ENCODE assay signal across 19 cellular contexts in genomic region chr4:78379991-78380739, GRCh38.
DNase-seq lines count a peak whose midpoint lies in the region; ATAC-seq, FAIRE-seq and TF ChIP-seq lines count a peak whose summit lies in the region.
"Had no signal": no experiment of that assay in that cellular context is flagged by ENCODE, and none has a peak within 500 bp of the region (broad histone marks: within the 10 kb centered on the region; RNA-seq: fewer than 3 reads in every experiment).

No MANE protein-coding gene starts in this region.

- no peak overlapping the region for H2AFZ ChIP-seq in SK-N-SH (ENCODE audit: low read depth)

- H4K20me1 ChIP-seq in SK-N-SH (ENCODE audit: insufficient read depth), result no peaks in the 10 kb centered on the region

- no peaks in the 10 kb centered on the region for H3K27me3 ChIP-seq in SK-N-SH (ENCODE audit: insufficient read depth)
- H3K27me3 ChIP-seq in SJCRH30, result no peaks in the 10 kb centered on the region
- H3K27me3 ChIP-seq: tibial nerve had no signal

- H3F3A ChIP-seq in SK-N-SH (replicated peaks; ENCODE audit: insufficient read depth), result no peaks in the 10 kb centered on the region

- H3K36me3 ChIP-seq in SK-N-SH (replicated peaks in 1 of 2; ENCODE audit: control insufficient read depth in 1 of 2, insufficient read depth in 2 of 2, low read length in 1 of 2), result peaks cover 16 to 37% of the 10 kb centered on the region in 2 experiments
- H3K36me3 ChIP-seq in kidney (ENCODE audit: control insufficient read depth in 1 of 2, insufficient read depth in 2 of 2, low read length in 2 of 2), result peaks cover 5 to 9% of the 10 kb centered on the region in 2 donors
- peaks cover 44% of the 10 kb centered on the region for H3K36me3 ChIP-seq in SJCRH30

- no peaks in the 10 kb centered on the region for H3K4me1 ChIP-seq in SK-N-SH (ENCODE audit: control insufficient read depth in 1 of 2, insufficient read depth in 2 of 2, low read depth in 1 of 2, low read length in 1 of 2)
- H3K4me1 ChIP-seq in kidney (ENCODE audit: control insufficient read depth in 1 of 2, insufficient read depth in 1 of 2, low read depth in 1 of 2, low read length in 2 of 2), result peaks cover 5 to 10% of the 10 kb centered on the region in 2 donors
- no peaks in the 10 kb centered on the region for H3K4me1 ChIP-seq in SJCRH30
- H3K4me1 ChIP-seq: tibial nerve had no signal

- 88% methylated on average over 4 of the region's 4 CpGs for WGBS in SK-N-SH (ENCODE audit: low lambda C conversion rate)

- no peak for TF ChIP-seq RAD21 in SK-N-SH (IDR thresholded peaks at IDR 0.05; ENCODE audit: low read length)

- CTCF ChIA-PET in SK-N-SH (lab: Yijun Ruan, JAX), result no interaction called here

- H3K9ac ChIP-seq in SK-N-SH (no peak overlapping the region), kidney (ENCODE audit: low read length in 2 of 2) (no peak overlapping the region)

- H3K79me2 ChIP-seq in SK-N-SH (ENCODE audit: insufficient read depth), result no peaks in the 10 kb centered on the region

- FAIRE-seq in kidney (lab: Jason Lieb, UNC), result peak; percentile 55

- no peaks in the 10 kb centered on the region for H3K9me3 ChIP-seq in SK-N-SH
- H3K9me3 ChIP-seq in kidney (ENCODE audit: control insufficient read depth in 1 of 2, low read length in 2 of 2), result no peaks in the 10 kb centered on the region
- no peaks in the 10 kb centered on the region for H3K9me3 ChIP-seq in SJCRH30 (replicated peaks)
- H3K9me3 ChIP-seq: tibial nerve had no signal

- POLR2A ChIA-PET in SK-N-SH (lab: Yijun Ruan, JAX), result no interaction called here

- DNase-seq in SK-N-SH (no peak), astrocyte of the hippocampus (ENCODE audit: low read depth, low spot score) (peak; percentile 69), kidney (no peak), SK-N-DZ (ENCODE audit: low spot score) (no peak), SJCRH30 (no peak)
- DNase-seq in central memory CD4-positive, alpha-beta T cell, result no peak
- DNase-seq: 8988T; CD8-positive, alpha-beta T cell; NCI-H187; NCI-H526 treated with DMSO at 0.1 percent for 48 hours; retina; stimulated activated CD4-positive, alpha-beta T cell treated with anti-CD3 and anti-CD28 coated beads, Interleukin-2, amount 100 ng/mL, for 48 hours; T-helper 2 cell had no signal

- no peak overlapping the region for H3K4me2 ChIP-seq in SK-N-SH

- TF ChIP-seq CTCF in SK-N-SH (IDR thresholded peaks at IDR 0.05) (no peak), kidney (IDR thresholded peaks at IDR 0.05; ENCODE audit: borderline replicate concordance, extremely low read depth, insufficient read depth) (no peak)

- H3K4me3 ChIP-seq in SK-N-SH (ENCODE audit: low read depth in 2 of 2, low read length in 1 of 2) (no peak overlapping the region), kidney (ENCODE audit: low read length in 2 of 2) (no peak overlapping the region), SJCRH30 (no peak overlapping the region)
- H3K4me3 ChIP-seq: tibial nerve had no signal

- TF ChIP-seq EP300 in SK-N-SH (IDR thresholded peaks at IDR 0.05; ENCODE audit: borderline replicate concordance in 1 of 2, low read depth in 1 of 2, low read length in 1 of 2), result no peak

- H3K9me2 ChIP-seq in SK-N-SH, result no peaks in the 10 kb centered on the region

- peak; percentile 34; the same call in 1 of the 3 replicates for ATAC-seq in SK-N-SH treated with all-trans-retinoic acid at 6 μM for 48 hours
- ATAC-seq in GM18867 (IDR thresholded peaks at IDR 0.05; ENCODE audit: unreplicated experiment), result no peak
- ATAC-seq: activated naive CD4-positive, alpha-beta T cell treated with anti-CD3 and anti-CD28 coated beads, Interleukin-2, amount 50 U/mL, for 72 hours; CD8-positive, alpha-beta T cell; natural killer cell treated with Interleukin-12 subunit alpha and Interleukin-12 subunit beta and Interleukin-15 and Interleukin-18, amount 100 ng/mL, for 72 hours had no signal

- H3K27ac ChIP-seq in SK-N-SH (ENCODE audit: low read depth in 2 of 2, low read length in 1 of 2) (no peak overlapping the region), kidney (ENCODE audit: low read depth in 2 of 2, low read length in 2 of 2) (peak overlapping the region; percentile 23 to 32), SJCRH30 (no peak overlapping the region)
- H3K27ac ChIP-seq: epithelial cell of prostate, tibial nerve had no signal

- intact Hi-C loops in kidney (cut with DNase I), result no loop called here

TF ChIP-seq in SK-N-SH treated with all-trans-retinoic acid at 6 μM for 48 hours, 23 proteins besides CTCF, POLR2A, EP300 and RAD21:
- TF ChIP-seq CSDC2 (CRISPR knock-in tag; IDR thresholded peaks at IDR 0.05) (no peak), TOX (CRISPR knock-in tag; IDR thresholded peaks at IDR 0.05; ENCODE audit: borderline replicate concordance) (no peak), ZC3H10 (CRISPR knock-in tag; IDR thresholded peaks at IDR 0.05) (no peak), ZNF565 (CRISPR knock-in tag; conservative IDR thresholded peaks at IDR 0.05; ENCODE audit: low read depth) (no peak), ZNF8 (CRISPR knock-in tag; IDR thresholded peaks at IDR 0.05) (no peak), ZFP3 (CRISPR knock-in tag; IDR thresholded peaks at IDR 0.05) (no peak), ZFP30 (CRISPR knock-in tag; IDR thresholded peaks at IDR 0.05) (no peak), RARB (CRISPR knock-in tag; IDR thresholded peaks at IDR 0.05) (no peak), BACH2 (CRISPR knock-in tag; IDR thresholded peaks at IDR 0.05; ENCODE audit: borderline replicate concordance) (no peak), ISL1 (CRISPR knock-in tag; IDR thresholded peaks at IDR 0.05) (no peak)

TF ChIP-seq in SK-N-SH, 30 proteins besides CTCF, POLR2A, EP300 and RAD21:
- TF ChIP-seq TCF12 (IDR thresholded peaks at IDR 0.05) (no peak), REST (IDR thresholded peaks at IDR 0.05; ENCODE audit: low read depth, low read length) (no peak), FOSL2 (IDR thresholded peaks at IDR 0.05; ENCODE audit: borderline replicate concordance, low read depth) (no peak), USF1 (IDR thresholded peaks at IDR 0.05; ENCODE audit: borderline replicate concordance, low read depth) (no peak), RFX5 (IDR thresholded peaks at IDR 0.05; ENCODE audit: low read length) (no peak), SIN3A (IDR thresholded peaks at IDR 0.05; ENCODE audit: borderline replicate concordance, low read depth, low read length) (no peak), FOXM1 (IDR thresholded peaks at IDR 0.05; ENCODE audit: low read depth) (no peak), PBX3 (IDR thresholded peaks at IDR 0.05) (no peak), POLR2AphosphoS5 (IDR thresholded peaks at IDR 0.05; ENCODE audit: low read depth, low read length) (no peak), YY1 (IDR thresholded peaks at IDR 0.05; ENCODE audit: low read depth) (no peak), TEAD4 (IDR thresholded peaks at IDR 0.05; ENCODE audit: borderline replicate concordance, insufficient read depth) (no peak), MXI1 (IDR thresholded peaks at IDR 0.05; ENCODE audit: low read depth, low read length) (no peak), CHD2 (IDR thresholded peaks at IDR 0.05; ENCODE audit: low read length, partially characterized antibody) (no peak), NRF1 (IDR thresholded peaks at IDR 0.05; ENCODE audit: low read depth, low read length) (no peak), EZH2phosphoT487 (IDR thresholded peaks at IDR 0.05; ENCODE audit: borderline replicate concordance, low read depth) (no peak), RXRA (IDR thresholded peaks at IDR 0.05; ENCODE audit: borderline replicate concordance, low read depth) (no peak), JUND (IDR thresholded peaks at IDR 0.05) (no peak; the same call in 1 of the 2 replicates), MEF2A (IDR thresholded peaks at IDR 0.05; ENCODE audit: borderline replicate concordance, low read depth) (no peak), TAF1 (IDR thresholded peaks at IDR 0.05; ENCODE audit: borderline replicate concordance, low read depth, low read length) (no peak)

Comparison
In these comparisons a context has a peak if more than half of its experiments do, and no peak if none do; other contexts are left out.
1. H3K27ac ChIP-seq: peak in kidney (2 of 2); none in SK-N-SH (0 of 2) and SJCRH30 (single experiment).